8 cellular contexts compared by ENCODE assay signal in genomic region chr10:128210215-128211063, GRCh38.
DNase-seq lines count a peak whose midpoint lies in the region; ATAC-seq and TF ChIP-seq lines count a peak whose summit lies in the region.

No MANE protein-coding gene starts in this region.

- ATAC-seq in HG02852 (IDR thresholded peaks at IDR 0.05; ENCODE audit: unreplicated experiment) = peak; percentile 48
- ATAC-seq in T-cell (replicated peaks in 1 of 4) = peak; percentile 75 to 80 (median 76)

- intact Hi-C loops in ascending aorta (cut with DNase I) = no loop called here

- POLR2A ChIA-PET in GM10248 (lab: Yijun Ruan, JAX) = no interaction called here
- POLR2A ChIA-PET in T-cell (lab: Charles Lee) = no interaction called here

- H3K27me3 Mint-ChIP-seq in T-cell = peaks cover under 1% of the 10 kb centered on the region in 2 donors

- H3K9me3 Mint-ChIP-seq in T-cell = no peaks in the 10 kb centered on the region

- TF ChIP-seq CTCF in GM10248 (IDR thresholded peaks at IDR 0.05; ENCODE audit: control extremely low read depth, extremely low read depth, low read depth, missing control alignments) (peak; percentile 69), ascending aorta (IDR thresholded peaks at IDR 0.05) (peak; percentile 23 to 66 (median 50))

- H3K27ac Mint-ChIP-seq in T-cell = peak overlapping the region; percentile 55 to 73

- CTCF ChIA-PET in GM10248 (lab: Yijun Ruan, JAX) = interaction anchor here (0.8 to 2.4 kb wide), 6 partner anchors 12 to 1918 kb away, joined by 3 to 12 read pairs (median 4); no protein-coding TSS in a partner anchor
- CTCF ChIA-PET in T-cell (lab: Charles Lee) = interaction anchor here (0.7 to 3.1 kb wide), 6 partner anchors 9 to 60 kb away, joined by 3 to 14 read pairs (median 10); no protein-coding TSS in a partner anchor

- no peaks in the 10 kb centered on the region for H3K36me3 ChIP-seq in ascending aorta

- no peak overlapping the region for H3K27ac ChIP-seq in ascending aorta

- no peaks in the 10 kb centered on the region for H3K4me1 ChIP-seq in ascending aorta

- H3K4me1 Mint-ChIP-seq in T-cell = peaks cover 13 to 14% (median 14%) of the 10 kb centered on the region in 3 donors

- H3K9me3 ChIP-seq in ascending aorta = no peaks in the 10 kb centered on the region

- H3K36me3 Mint-ChIP-seq in T-cell = no peaks in the 10 kb centered on the region

- peak overlapping the region; percentile 44 to 65 for H3K4me3 ChIP-seq in ascending aorta
- H3K4me3 ChIP-seq in skeletal muscle cell (ENCODE audit: low read depth, low read length) = peak overlapping the region; percentile 53

- peaks cover 6% of the 10 kb centered on the region for H3K27me3 ChIP-seq in ascending aorta

- DNase-seq in GM10248 (ENCODE audit: extremely low spot score) = peak; percentile 85
- peak; percentile 45 to 79 (median 64) for DNase-seq in T-cell
- DNase-seq in ascending aorta (ENCODE audit: low spot score in 2 of 2) = peak in 1 of 2 donors; percentile 75
- DNase-seq in hypothalamus (lab: John Stamatoyannopoulos, UW) = peak in 39 of 51 donors; percentile 2 to 73 (median 32)
- DNase-seq in skeletal muscle cell (ENCODE audit: low read depth) = no peak
- DNase-seq in NCI-H1105 (lab: John Stamatoyannopoulos, UW) = no peak
- DNase-seq in NCI-H2107 (lab: John Stamatoyannopoulos, UW) = no peak

- H3K4me3 Mint-ChIP-seq in T-cell = peak overlapping the region; percentile 73 to 84 (median 81)

Comparison
In these comparisons a context has a peak if more than half of its experiments do, and no peak if none do; other contexts are left out.
1. DNase-seq: peak in GM10248 (single experiment), T-cell (34 of 34) and hypothalamus (39 of 51); none in skeletal muscle cell (single experiment), NCI-H1105 (single experiment) and NCI-H2107 (single experiment).